ENCODE assay signal across 18 cellular contexts in genomic region chr7:104903044-104903443, GRCh38.
DNase-seq lines count a peak whose midpoint lies in the region; ATAC-seq and TF ChIP-seq lines count a peak whose summit lies in the region.
"Had no signal": no experiment of that assay in that cellular context is flagged by ENCODE, and none has a peak within 500 bp of the region (broad histone marks: within the 10 kb centered on the region; RNA-seq: fewer than 3 reads in every experiment).

No MANE protein-coding gene starts in this region.

- BruUV-seq in Caco-2 (replicated peaks; lab: Mats Ljungman, UMichigan): no TSS peak

- CTCF ChIA-PET in Caco-2 (lab: Charles Lee): interaction anchor here (2.7 kb wide), 1 partner anchor 19 kb away, joined by 11 read pairs; no protein-coding TSS in a partner anchor

- H3K9me3 Mint-ChIP-seq in Caco-2 (ENCODE audit: unreplicated experiment): no peaks in the 10 kb centered on the region
- H3K9me3 Mint-ChIP-seq: HFFc6 had no signal

- no peak for DNase-seq in right cardiac atrium
- no peak for DNase-seq in left ventricle myocardium superior
- peak; percentile 30 for DNase-seq in RKO (ENCODE audit: low spot score)
- DNase-seq in fibroblast of mammary gland (ENCODE audit: low read depth): peak; percentile 53
- no peak for DNase-seq in islet precursor cell
- DNase-seq in Caco-2: no peak
- DNase-seq in NCI-H2081 (lab: John Stamatoyannopoulos, UW): no peak
- DNase-seq in MG63: no peak
- DNase-seq: DMS 273 treated with DMSO at 0.1 percent for 48 hours, HFFc6, MV-4-11, NCI-H1417, NCI-H187 treated with DMSO at 0.1 percent for 48 hours, NCI-H2171, NCI-H446 treated with DMSO at 0.1 percent for 48 hours, NCI-H774 had no signal

- WGBS in right cardiac atrium: 93% methylated on average over 2 of the region's 2 CpGs

- H3K27me3 ChIP-seq in right cardiac atrium (ENCODE audit: control insufficient read depth, insufficient read depth) (no peaks in the 10 kb centered on the region), Caco-2 (replicated peaks; ENCODE audit: control insufficient read depth, insufficient read depth, low read length) (no peaks in the 10 kb centered on the region; the same call in 1 of the 2 replicates), MG63 (no peaks in the 10 kb centered on the region)

- peak; percentile 45 to 78 for ATAC-seq in right cardiac atrium
- ATAC-seq in left ventricle myocardium superior: no peak

- H3K36me3 Mint-ChIP-seq in Caco-2 (ENCODE audit: insufficient read depth, unreplicated experiment): no peaks in the 10 kb centered on the region

- TF ChIP-seq CTCF in fibroblast of mammary gland (conservative IDR thresholded peaks at IDR 0.05; ENCODE audit: control insufficient read depth, insufficient read depth, low read depth, low read length): no peak
- TF ChIP-seq CTCF in Caco-2 (IDR thresholded peaks at IDR 0.05; ENCODE audit: insufficient read depth in 1 of 2, low read depth in 1 of 2, low read length in 1 of 2, severe bottlenecking in 1 of 2, unreplicated experiment in 1 of 2): no peak

- H3K9me3 ChIP-seq in right cardiac atrium (ENCODE audit: control insufficient read depth, low read length): no peaks in the 10 kb centered on the region
- H3K9me3 ChIP-seq in Caco-2: no peaks in the 10 kb centered on the region
- no peaks in the 10 kb centered on the region for H3K9me3 ChIP-seq in MG63

- H3K27ac Mint-ChIP-seq in Caco-2 (ENCODE audit: unreplicated experiment): no peak overlapping the region
- H3K27ac Mint-ChIP-seq: HFFc6 had no signal

- no peak overlapping the region for H3K4me3 Mint-ChIP-seq in Caco-2 (ENCODE audit: unreplicated experiment)
- H3K4me3 Mint-ChIP-seq: HFFc6 had no signal

- no peaks in the 10 kb centered on the region for H3K27me3 Mint-ChIP-seq in Caco-2 (ENCODE audit: insufficient read depth, unreplicated experiment)

- intact Hi-C loops in right cardiac atrium (cut with DNase I) (no loop called here), left ventricle myocardium superior (cut with micrococcal nuclease) (no loop called here), Caco-2 (cut with micrococcal nuclease; ENCODE audit: unreplicated experiment) (no loop called here)

- H3K4me1 ChIP-seq in right cardiac atrium (ENCODE audit: control insufficient read depth, insufficient read depth, low read length) (peaks cover 2% of the 10 kb centered on the region), Caco-2 (no peaks in the 10 kb centered on the region)

- H3K36me3 ChIP-seq in Caco-2 (ENCODE audit: control insufficient read depth, insufficient read depth, low read length) (no peaks in the 10 kb centered on the region), MG63 (no peaks in the 10 kb centered on the region)

- POLR2A ChIA-PET in Caco-2 (lab: Charles Lee): no interaction called here

- H3K4me3 ChIP-seq in right cardiac atrium (ENCODE audit: low read length) (no peak overlapping the region), fibroblast of mammary gland (ENCODE audit: control insufficient read depth, low read depth, low read length) (no peak overlapping the region), Caco-2 (ENCODE audit: low read depth, low read length) (no peak overlapping the region), MG63 (no peak overlapping the region)

- H3K27ac ChIP-seq in right cardiac atrium (ENCODE audit: low read length): no peak overlapping the region
- H3K27ac ChIP-seq: C4-2B, RWPE1 had no signal

- H3K4me1 Mint-ChIP-seq in Caco-2 (ENCODE audit: low read depth, unreplicated experiment): no peaks in the 10 kb centered on the region

Comparison
In these comparisons a context has a peak if more than half of its experiments do, and no peak if none do; other contexts are left out.
1. DNase-seq: peak in RKO (single experiment) and fibroblast of mammary gland (single experiment); none in right cardiac atrium (0 of 3), left ventricle myocardium superior (single experiment), islet precursor cell (single experiment), Caco-2 (0 of 2), NCI-H2081 (0 of 2) and MG63 (single experiment).